Comparison of ENCODE assay signal across 21 cellular contexts in genomic region chr5:99936911-99937310, GRCh38.
A peak's percentile ranks its signal among the peaks of the same experiment; 100 is the strongest.
DNase-seq lines count a peak whose midpoint lies in the region; ATAC-seq, FAIRE-seq and TF ChIP-seq lines count a peak whose summit lies in the region.
"Had no signal": no experiment of that assay in that cellular context is flagged by ENCODE, and none has a peak within 500 bp of the region (broad histone marks: within the 10 kb centered on the region; RNA-seq: fewer than 3 reads in every experiment).

No MANE protein-coding gene starts in this region.

- POLR2A ChIA-PET in endothelial cell of umbilical vein (lab: Charles Lee) (no interaction called here), WTC11 (lab: Charles Lee) (no interaction called here)

- dilution Hi-C loops in endothelial cell of umbilical vein (cut with MboI; ENCODE audit: extremely low pct_ligation_motif_present, low sequenced_read_pairs): no loop called here

- TF ChIP-seq CTCF in endothelial cell of umbilical vein (IDR thresholded peaks at IDR 0.05; ENCODE audit: extremely low read depth in 1 of 2, insufficient read depth in 1 of 2, low read depth in 1 of 2, low read length in 2 of 2): no peak
- no peak for TF ChIP-seq CTCF in WTC11 (IDR thresholded peaks at IDR 0.05)

- no TSS peak for BruUV-seq in endothelial cell of umbilical vein (replicated peaks; lab: Mats Ljungman, UMichigan)

- DNase-seq in NOMO-1 treated with DMSO at 0.1 percent for 48 hours (lab: John Stamatoyannopoulos, UW; ENCODE audit: unreplicated experiment) (peak; percentile 1), NOMO-1 (lab: John Stamatoyannopoulos, UW; ENCODE audit: unreplicated experiment in 2 of 2) (no peak), COLO829 (ENCODE audit: low spot score) (peak; percentile 11), endothelial cell of umbilical vein (ENCODE audit: low read depth, low spot score) (peak; percentile 13), NCI-H524 (lab: John Stamatoyannopoulos, UW) (no peak), WTC11 (ENCODE audit: low spot score) (no peak)
- DNase-seq: CD8-positive, alpha-beta T cell; COR-L47; H9 had no signal

- H3K27me3 ChIP-seq in endothelial cell of umbilical vein (ENCODE audit: control insufficient read depth in 2 of 2, insufficient read depth in 2 of 2, low read length in 2 of 2): no peaks in the 10 kb centered on the region
- H3K27me3 ChIP-seq: BLaER1 treated with 17β-estradiol and CSF1 and Interleukin-3, amounts not matched to agents 10 nM and 100 nM had no signal

- peak; percentile 8 for ATAC-seq in stimulated activated memory B cell treated with anti-CD40 and anti-IgM and Interleukin-4, amounts not matched to agents 10 μg/mL and 1 μg/mL and 100 μg/mL, for 72 hours
- no peak for ATAC-seq in WTC11
- ATAC-seq: CD8-positive, alpha-beta T cell; HepG2 had no signal

- no peak overlapping the region for H3K9ac ChIP-seq in endothelial cell of umbilical vein (replicated peaks; ENCODE audit: extremely low read depth, insufficient read depth, low read length)
- H3K9ac ChIP-seq: BLaER1 treated with 17β-estradiol and CSF1 and Interleukin-3, amounts not matched to agents 10 nM and 100 nM had no signal

- no peaks in the 10 kb centered on the region for H3K36me3 ChIP-seq in endothelial cell of umbilical vein (ENCODE audit: control insufficient read depth in 2 of 2, extremely low read depth in 1 of 2, insufficient read depth in 2 of 2, low read length in 2 of 2)
- H3K36me3 ChIP-seq: BLaER1 treated with 17β-estradiol and CSF1 and Interleukin-3, amounts not matched to agents 10 nM and 100 nM had no signal

- no peaks in the 10 kb centered on the region for H3K27me3 Mint-ChIP-seq in stimulated activated memory B cell treated with anti-CD40 and anti-IgM and Interleukin-4, amounts not matched to agents 10 μg/mL and 1 μg/mL and 100 μg/mL, for 72 hours
- no peaks in the 10 kb centered on the region for H3K27me3 Mint-ChIP-seq in WTC11 (ENCODE audit: low read depth)
- H3K27me3 Mint-ChIP-seq: B cell, IgD-negative memory B cell had no signal

- H3K4me3 ChIP-seq in endothelial cell of umbilical vein (replicated peaks in 1 of 3; ENCODE audit: insufficient read depth in 1 of 3, low read depth in 1 of 3, low read length in 3 of 3): no peak overlapping the region
- H3K4me3 ChIP-seq: BLaER1 treated with 17β-estradiol and CSF1 and Interleukin-3, amounts not matched to agents 10 nM and 100 nM had no signal

- H3K9me1 ChIP-seq in endothelial cell of umbilical vein (replicated peaks; ENCODE audit: control insufficient read depth, extremely low read depth, insufficient read depth, low read length): no peaks in the 10 kb centered on the region

- CTCF ChIA-PET in endothelial cell of umbilical vein (lab: Charles Lee): interaction anchor here (1.2 to 1.6 kb wide), 2 partner anchors 12 to 38 kb away, joined by 3 read pairs; no protein-coding TSS in a partner anchor
- CTCF ChIA-PET in WTC11 (lab: Charles Lee): no interaction called here

- no peaks in the 10 kb centered on the region for H3K36me3 Mint-ChIP-seq in stimulated activated memory B cell treated with anti-CD40 and anti-IgM and Interleukin-4, amounts not matched to agents 10 μg/mL and 1 μg/mL and 100 μg/mL, for 72 hours
- H3K36me3 Mint-ChIP-seq in WTC11: no peaks in the 10 kb centered on the region
- H3K36me3 Mint-ChIP-seq: CD8-positive, alpha-beta T cell; IgD-negative memory B cell had no signal

- H3K27ac Mint-ChIP-seq in stimulated activated memory B cell treated with anti-CD40 and anti-IgM and Interleukin-4, amounts not matched to agents 10 μg/mL and 1 μg/mL and 100 μg/mL, for 72 hours: no peak overlapping the region
- no peak overlapping the region for H3K27ac Mint-ChIP-seq in WTC11
- H3K27ac Mint-ChIP-seq: B cell; CD8-positive, alpha-beta T cell; H9; IgD-negative memory B cell had no signal

- H3K4me1 Mint-ChIP-seq in stimulated activated memory B cell treated with anti-CD40 and anti-IgM and Interleukin-4, amounts not matched to agents 10 μg/mL and 1 μg/mL and 100 μg/mL, for 72 hours: no peaks in the 10 kb centered on the region
- no peaks in the 10 kb centered on the region; the same call in 1 of the 2 replicates for H3K4me1 Mint-ChIP-seq in WTC11
- H3K4me1 Mint-ChIP-seq: B cell, H9, IgD-negative memory B cell had no signal

- no peak for FAIRE-seq in endothelial cell of umbilical vein (lab: Jason Lieb, UNC)
- FAIRE-seq: D721Med, G401.6, GM12891, GM19239, H1, HepG2 had no signal

- no peak overlapping the region for H2AFZ ChIP-seq in endothelial cell of umbilical vein (ENCODE audit: low read depth, low read length)

- no peak for TF ChIP-seq POLR2A in endothelial cell of umbilical vein (IDR thresholded peaks at IDR 0.05; ENCODE audit: low read depth, low read length)

- H3K9me3 Mint-ChIP-seq in stimulated activated memory B cell treated with anti-CD40 and anti-IgM and Interleukin-4, amounts not matched to agents 10 μg/mL and 1 μg/mL and 100 μg/mL, for 72 hours: no peaks in the 10 kb centered on the region
- no peaks in the 10 kb centered on the region for H3K9me3 Mint-ChIP-seq in WTC11
- H3K9me3 Mint-ChIP-seq: CD8-positive, alpha-beta T cell; H9 had no signal

- no peaks in the 10 kb centered on the region for H4K20me1 ChIP-seq in endothelial cell of umbilical vein (replicated peaks; ENCODE audit: control insufficient read depth, extremely low read depth, insufficient read depth, low read length)
- H4K20me1 ChIP-seq: BLaER1 treated with 17β-estradiol and CSF1 and Interleukin-3, amounts not matched to agents 10 nM and 100 nM had no signal

- H3K4me3 Mint-ChIP-seq in stimulated activated memory B cell treated with anti-CD40 and anti-IgM and Interleukin-4, amounts not matched to agents 10 μg/mL and 1 μg/mL and 100 μg/mL, for 72 hours: no peak overlapping the region
- no peak overlapping the region for H3K4me3 Mint-ChIP-seq in WTC11
- H3K4me3 Mint-ChIP-seq: B cell; CD8-positive, alpha-beta T cell; H9; IgD-negative memory B cell had no signal

- H3K4me2 ChIP-seq in endothelial cell of umbilical vein (ENCODE audit: insufficient read depth, low read length): no peak overlapping the region
- H3K4me2 ChIP-seq: BLaER1 treated with 17β-estradiol and CSF1 and Interleukin-3, amounts not matched to agents 10 nM and 100 nM had no signal

- no peaks in the 10 kb centered on the region for H3K4me1 ChIP-seq in endothelial cell of umbilical vein (ENCODE audit: control insufficient read depth, extremely low read depth, insufficient read depth, low read length)
- H3K4me1 ChIP-seq: BLaER1 treated with 17β-estradiol and CSF1 and Interleukin-3, amounts not matched to agents 10 nM and 100 nM had no signal

- no peaks in the 10 kb centered on the region for H3K9me3 ChIP-seq in endothelial cell of umbilical vein (replicated peaks; ENCODE audit: control insufficient read depth, insufficient read depth, low read length)
- H3K9me3 ChIP-seq: BLaER1 treated with 17β-estradiol and CSF1 and Interleukin-3, amounts not matched to agents 10 nM and 100 nM had no signal

- intact Hi-C loops in endothelial cell of umbilical vein (cut with micrococcal nuclease): no loop called here

- no peak overlapping the region for H3K27ac ChIP-seq in endothelial cell of umbilical vein (ENCODE audit: insufficient read depth, low read depth, low read length)
- H3K27ac ChIP-seq: 22Rv1; BLaER1 treated with 17β-estradiol and CSF1 and Interleukin-3, amounts not matched to agents 10 nM and 100 nM; HL-60 had no signal

- no peaks in the 10 kb centered on the region for H3K79me2 ChIP-seq in endothelial cell of umbilical vein (ENCODE audit: control insufficient read depth, insufficient read depth, low read length)

TF ChIP-seq in endothelial cell of umbilical vein, 7 proteins besides CTCF, POLR2A, EP300 and RAD21:
- TF ChIP-seq, protein P1, sequence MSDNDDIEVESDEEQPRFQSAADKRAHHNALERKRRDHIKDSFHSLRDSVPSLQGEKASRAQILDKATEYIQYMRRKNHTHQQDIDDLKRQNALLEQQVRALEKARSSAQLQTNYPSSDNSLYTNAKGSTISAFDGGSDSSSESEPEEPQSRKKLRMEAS (IDR thresholded peaks at IDR 0.05; ENCODE audit: insufficient read depth, insufficient read length): no peak
- TF ChIP-seq EZH2 (IDR thresholded peaks at IDR 0.05; ENCODE audit: borderline replicate concordance, low read depth, low read length, severe bottlenecking): no peak
- peak; percentile 22 for TF ChIP-seq FOS (IDR thresholded peaks at IDR 0.05; ENCODE audit: borderline replicate concordance, insufficient read depth, low read length)
TF ChIP-seq in endothelial cell of umbilical vein: peak in this region for 1.

TF ChIP-seq in WTC11, 78 proteins besides CTCF, POLR2A, EP300 and RAD21 (continues in another document):
- no peak for TF ChIP-seq ZNF263 (CRISPR knock-in tag; IDR thresholded peaks at IDR 0.05; ENCODE audit: low read depth)
- no peak for TF ChIP-seq ZNF317 (CRISPR knock-in tag; IDR thresholded peaks at IDR 0.05; ENCODE audit: borderline replicate concordance, low read depth)
- no peak for TF ChIP-seq ZNF219 (CRISPR knock-in tag; IDR thresholded peaks at IDR 0.05; ENCODE audit: borderline replicate concordance)
- TF ChIP-seq E2F4 (CRISPR knock-in tag; IDR thresholded peaks at IDR 0.05; ENCODE audit: borderline replicate concordance, low read depth): no peak
- TF ChIP-seq, protein P2, sequence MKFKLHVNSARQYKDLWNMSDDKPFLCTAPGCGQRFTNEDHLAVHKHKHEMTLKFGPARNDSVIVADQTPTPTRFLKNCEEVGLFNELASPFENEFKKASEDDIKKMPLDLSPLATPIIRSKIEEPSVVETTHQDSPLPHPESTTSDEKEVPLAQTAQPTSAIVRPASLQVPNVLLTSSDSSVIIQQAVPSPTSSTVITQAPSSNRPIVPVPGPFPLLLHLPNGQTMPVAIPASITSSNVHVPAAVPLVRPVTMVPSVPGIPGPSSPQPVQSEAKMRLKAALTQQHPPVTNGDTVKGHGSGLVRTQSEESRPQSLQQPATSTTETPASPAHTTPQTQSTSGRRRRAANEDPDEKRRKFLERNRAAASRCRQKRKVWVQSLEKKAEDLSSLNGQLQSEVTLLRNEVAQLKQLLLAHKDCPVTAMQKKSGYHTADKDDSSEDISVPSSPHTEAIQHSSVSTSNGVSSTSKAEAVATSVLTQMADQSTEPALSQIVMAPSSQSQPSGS (CRISPR knock-in tag; IDR thresholded peaks at IDR 0.05; ENCODE audit: borderline replicate concordance, low read depth): no peak
- no peak for TF ChIP-seq ESRRA (CRISPR knock-in tag; IDR thresholded peaks at IDR 0.05; ENCODE audit: borderline replicate concordance)

Comparison
In these comparisons a context has a peak if more than half of its experiments do, and no peak if none do; other contexts are left out.
1. DNase-seq: peak in NOMO-1 treated with DMSO at 0.1 percent for 48 hours (single experiment), COLO829 (single experiment) and endothelial cell of umbilical vein (single experiment); none in NOMO-1 (0 of 2), NCI-H524 (0 of 2) and WTC11 (single experiment).